ENCODE assay signal across 1 cellular context in the genomic region with DNA sequence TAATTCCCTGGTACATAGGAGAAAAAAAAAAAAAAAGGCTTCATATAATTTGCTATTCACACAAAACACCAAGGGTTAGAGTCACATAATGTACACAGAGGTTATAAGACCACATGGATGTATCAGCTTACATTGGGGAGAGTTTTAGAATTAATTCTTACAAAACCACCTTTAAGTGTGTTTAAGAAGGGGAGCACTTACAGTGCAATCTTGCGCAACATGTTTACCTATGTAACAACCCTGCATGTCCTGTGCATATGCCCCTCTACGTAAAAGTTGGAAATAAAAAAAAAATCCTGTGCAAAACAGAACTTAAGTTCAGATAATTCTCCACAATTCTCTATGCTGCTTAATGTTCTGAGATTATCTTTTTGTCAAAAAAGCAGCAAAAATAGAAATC.
TF ChIP-seq lines count a peak whose summit lies in the region.

No MANE protein-coding gene starts in this region.

TF ChIP-seq in HepG2, 621 proteins besides CTCF, POLR2A, EP300 and RAD21 (continued from another document and continues in another):
- TF ChIP-seq, protein P1, sequence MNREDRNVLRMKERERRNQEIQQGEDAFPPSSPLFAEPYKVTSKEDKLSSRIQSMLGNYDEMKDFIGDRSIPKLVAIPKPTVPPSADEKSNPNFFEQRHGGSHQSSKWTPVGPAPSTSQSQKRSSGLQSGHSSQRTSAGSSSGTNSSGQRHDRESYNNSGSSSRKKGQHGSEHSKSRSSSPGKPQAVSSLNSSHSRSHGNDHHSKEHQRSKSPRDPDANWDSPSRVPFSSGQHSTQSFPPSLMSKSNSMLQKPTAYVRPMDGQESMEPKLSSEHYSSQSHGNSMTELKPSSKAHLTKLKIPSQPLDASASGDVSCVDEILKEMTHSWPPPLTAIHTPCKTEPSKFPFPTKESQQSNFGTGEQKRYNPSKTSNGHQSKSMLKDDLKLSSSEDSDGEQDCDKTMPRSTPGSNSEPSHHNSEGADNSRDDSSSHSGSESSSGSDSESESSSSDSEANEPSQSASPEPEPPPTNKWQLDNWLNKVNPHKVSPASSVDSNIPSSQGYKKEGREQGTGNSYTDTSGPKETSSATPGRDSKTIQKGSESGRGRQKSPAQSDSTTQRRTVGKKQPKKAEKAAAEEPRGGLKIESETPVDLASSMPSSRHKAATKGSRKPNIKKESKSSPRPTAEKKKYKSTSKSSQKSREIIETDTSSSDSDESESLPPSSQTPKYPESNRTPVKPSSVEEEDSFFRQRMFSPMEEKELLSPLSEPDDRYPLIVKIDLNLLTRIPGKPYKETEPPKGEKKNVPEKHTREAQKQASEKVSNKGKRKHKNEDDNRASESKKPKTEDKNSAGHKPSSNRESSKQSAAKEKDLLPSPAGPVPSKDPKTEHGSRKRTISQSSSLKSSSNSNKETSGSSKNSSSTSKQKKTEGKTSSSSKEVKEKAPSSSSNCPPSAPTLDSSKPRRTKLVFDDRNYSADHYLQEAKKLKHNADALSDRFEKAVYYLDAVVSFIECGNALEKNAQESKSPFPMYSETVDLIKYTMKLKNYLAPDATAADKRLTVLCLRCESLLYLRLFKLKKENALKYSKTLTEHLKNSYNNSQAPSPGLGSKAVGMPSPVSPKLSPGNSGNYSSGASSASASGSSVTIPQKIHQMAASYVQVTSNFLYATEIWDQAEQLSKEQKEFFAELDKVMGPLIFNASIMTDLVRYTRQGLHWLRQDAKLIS (CRISPR knock-in tag; IDR thresholded peaks at IDR 0.05) = no peak
- TF ChIP-seq, protein P2, sequence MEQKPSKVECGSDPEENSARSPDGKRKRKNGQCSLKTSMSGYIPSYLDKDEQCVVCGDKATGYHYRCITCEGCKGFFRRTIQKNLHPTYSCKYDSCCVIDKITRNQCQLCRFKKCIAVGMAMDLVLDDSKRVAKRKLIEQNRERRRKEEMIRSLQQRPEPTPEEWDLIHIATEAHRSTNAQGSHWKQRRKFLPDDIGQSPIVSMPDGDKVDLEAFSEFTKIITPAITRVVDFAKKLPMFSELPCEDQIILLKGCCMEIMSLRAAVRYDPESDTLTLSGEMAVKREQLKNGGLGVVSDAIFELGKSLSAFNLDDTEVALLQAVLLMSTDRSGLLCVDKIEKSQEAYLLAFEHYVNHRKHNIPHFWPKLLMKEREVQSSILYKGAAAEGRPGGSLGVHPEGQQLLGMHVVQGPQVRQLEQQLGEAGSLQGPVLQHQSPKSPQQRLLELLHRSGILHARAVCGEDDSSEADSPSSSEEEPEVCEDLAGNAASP (CRISPR knock-in tag; IDR thresholded peaks at IDR 0.05; ENCODE audit: borderline replicate concordance) = no peak
- peak; percentile 91 for TF ChIP-seq FOXA3 (CRISPR knock-in tag; IDR thresholded peaks at IDR 0.05)
- no peak for TF ChIP-seq NR3C1 (CRISPR knock-in tag; IDR thresholded peaks at IDR 0.05)
- TF ChIP-seq, protein P3, sequence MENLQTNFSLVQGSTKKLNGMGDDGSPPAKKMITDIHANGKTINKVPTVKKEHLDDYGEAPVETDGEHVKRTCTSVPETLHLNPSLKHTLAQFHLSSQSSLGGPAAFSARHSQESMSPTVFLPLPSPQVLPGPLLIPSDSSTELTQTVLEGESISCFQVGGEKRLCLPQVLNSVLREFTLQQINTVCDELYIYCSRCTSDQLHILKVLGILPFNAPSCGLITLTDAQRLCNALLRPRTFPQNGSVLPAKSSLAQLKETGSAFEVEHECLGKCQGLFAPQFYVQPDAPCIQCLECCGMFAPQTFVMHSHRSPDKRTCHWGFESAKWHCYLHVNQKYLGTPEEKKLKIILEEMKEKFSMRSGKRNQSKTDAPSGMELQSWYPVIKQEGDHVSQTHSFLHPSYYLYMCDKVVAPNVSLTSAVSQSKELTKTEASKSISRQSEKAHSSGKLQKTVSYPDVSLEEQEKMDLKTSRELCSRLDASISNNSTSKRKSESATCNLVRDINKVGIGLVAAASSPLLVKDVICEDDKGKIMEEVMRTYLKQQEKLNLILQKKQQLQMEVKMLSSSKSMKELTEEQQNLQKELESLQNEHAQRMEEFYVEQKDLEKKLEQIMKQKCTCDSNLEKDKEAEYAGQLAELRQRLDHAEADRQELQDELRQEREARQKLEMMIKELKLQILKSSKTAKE (CRISPR knock-in tag; IDR thresholded peaks at IDR 0.05; ENCODE audit: borderline replicate concordance) = no peak
- TF ChIP-seq ISL2 (CRISPR knock-in tag; IDR thresholded peaks at IDR 0.05) = peak; percentile 37; the same call in 1 of the 2 replicates
- TF ChIP-seq FOXA1 (IDR thresholded peaks at IDR 0.05) = no peak
- peak; percentile 84 for TF ChIP-seq FOXA1 (CRISPR knock-in tag; IDR thresholded peaks at IDR 0.05)
- TF ChIP-seq ZSCAN21 (CRISPR knock-in tag; IDR thresholded peaks at IDR 0.05; ENCODE audit: borderline replicate concordance) = no peak
- no peak for TF ChIP-seq FOSL1 (CRISPR knock-in tag; IDR thresholded peaks at IDR 0.05; ENCODE audit: borderline replicate concordance)
- TF ChIP-seq SOX13 (IDR thresholded peaks at IDR 0.05) = no peak
- peak in 1 of 2 experiments; percentile 32; a peak in 1 of 4 replicates for TF ChIP-seq SOX13 (CRISPR knock-in tag; conservative IDR thresholded peaks at IDR 0.05 in 1 of 2, IDR thresholded peaks at IDR 0.05 in 1 of 2)
- TF ChIP-seq ZNF10 (CRISPR knock-in tag; IDR thresholded peaks at IDR 0.05; ENCODE audit: borderline replicate concordance, low read depth) = no peak
- TF ChIP-seq ZSCAN9 (CRISPR knock-in tag; IDR thresholded peaks at IDR 0.05; ENCODE audit: borderline replicate concordance) = no peak
- no peak for TF ChIP-seq PAX8 (CRISPR knock-in tag; IDR thresholded peaks at IDR 0.05; ENCODE audit: borderline replicate concordance)
- TF ChIP-seq, protein P4, sequence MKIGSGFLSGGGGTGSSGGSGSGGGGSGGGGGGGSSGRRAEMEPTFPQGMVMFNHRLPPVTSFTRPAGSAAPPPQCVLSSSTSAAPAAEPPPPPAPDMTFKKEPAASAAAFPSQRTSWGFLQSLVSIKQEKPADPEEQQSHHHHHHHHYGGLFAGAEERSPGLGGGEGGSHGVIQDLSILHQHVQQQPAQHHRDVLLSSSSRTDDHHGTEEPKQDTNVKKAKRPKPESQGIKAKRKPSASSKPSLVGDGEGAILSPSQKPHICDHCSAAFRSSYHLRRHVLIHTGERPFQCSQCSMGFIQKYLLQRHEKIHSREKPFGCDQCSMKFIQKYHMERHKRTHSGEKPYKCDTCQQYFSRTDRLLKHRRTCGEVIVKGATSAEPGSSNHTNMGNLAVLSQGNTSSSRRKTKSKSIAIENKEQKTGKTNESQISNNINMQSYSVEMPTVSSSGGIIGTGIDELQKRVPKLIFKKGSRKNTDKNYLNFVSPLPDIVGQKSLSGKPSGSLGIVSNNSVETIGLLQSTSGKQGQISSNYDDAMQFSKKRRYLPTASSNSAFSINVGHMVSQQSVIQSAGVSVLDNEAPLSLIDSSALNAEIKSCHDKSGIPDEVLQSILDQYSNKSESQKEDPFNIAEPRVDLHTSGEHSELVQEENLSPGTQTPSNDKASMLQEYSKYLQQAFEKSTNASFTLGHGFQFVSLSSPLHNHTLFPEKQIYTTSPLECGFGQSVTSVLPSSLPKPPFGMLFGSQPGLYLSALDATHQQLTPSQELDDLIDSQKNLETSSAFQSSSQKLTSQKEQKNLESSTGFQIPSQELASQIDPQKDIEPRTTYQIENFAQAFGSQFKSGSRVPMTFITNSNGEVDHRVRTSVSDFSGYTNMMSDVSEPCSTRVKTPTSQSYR (CRISPR knock-in tag; IDR thresholded peaks at IDR 0.05; ENCODE audit: borderline replicate concordance) = no peak
- TF ChIP-seq FOXP1 (IDR thresholded peaks at IDR 0.05) = no peak
- TF ChIP-seq FOXP1 (CRISPR knock-in tag; IDR thresholded peaks at IDR 0.05) = peak; percentile 76
- TF ChIP-seq, protein P5, sequence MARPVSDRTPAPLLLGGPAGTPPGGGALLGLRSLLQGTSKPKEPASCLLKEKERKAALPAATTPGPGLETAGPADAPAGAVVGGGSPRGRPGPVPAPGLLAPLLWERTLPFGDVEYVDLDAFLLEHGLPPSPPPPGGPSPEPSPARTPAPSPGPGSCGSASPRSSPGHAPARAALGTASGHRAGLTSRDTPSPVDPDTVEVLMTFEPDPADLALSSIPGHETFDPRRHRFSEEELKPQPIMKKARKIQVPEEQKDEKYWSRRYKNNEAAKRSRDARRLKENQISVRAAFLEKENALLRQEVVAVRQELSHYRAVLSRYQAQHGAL (CRISPR knock-in tag; IDR thresholded peaks at IDR 0.05; ENCODE audit: not compliant biosample characterization) = no peak
- TF ChIP-seq, protein P6, sequence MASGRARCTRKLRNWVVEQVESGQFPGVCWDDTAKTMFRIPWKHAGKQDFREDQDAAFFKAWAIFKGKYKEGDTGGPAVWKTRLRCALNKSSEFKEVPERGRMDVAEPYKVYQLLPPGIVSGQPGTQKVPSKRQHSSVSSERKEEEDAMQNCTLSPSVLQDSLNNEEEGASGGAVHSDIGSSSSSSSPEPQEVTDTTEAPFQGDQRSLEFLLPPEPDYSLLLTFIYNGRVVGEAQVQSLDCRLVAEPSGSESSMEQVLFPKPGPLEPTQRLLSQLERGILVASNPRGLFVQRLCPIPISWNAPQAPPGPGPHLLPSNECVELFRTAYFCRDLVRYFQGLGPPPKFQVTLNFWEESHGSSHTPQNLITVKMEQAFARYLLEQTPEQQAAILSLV (CRISPR knock-in tag; IDR thresholded peaks at IDR 0.05; ENCODE audit: borderline replicate concordance) = no peak
- no peak for TF ChIP-seq ZNF326 (CRISPR knock-in tag; IDR thresholded peaks at IDR 0.05; ENCODE audit: borderline replicate concordance)
- no peak for TF ChIP-seq MXD4 (CRISPR knock-in tag; IDR thresholded peaks at IDR 0.05)
- no peak for TF ChIP-seq ZNF335 (CRISPR knock-in tag; IDR thresholded peaks at IDR 0.05)
- no peak for TF ChIP-seq ZNF670 (CRISPR knock-in tag; IDR thresholded peaks at IDR 0.05; ENCODE audit: borderline replicate concordance)
- no peak for TF ChIP-seq SALL2 (CRISPR knock-in tag; IDR thresholded peaks at IDR 0.05)
- TF ChIP-seq, protein P7, sequence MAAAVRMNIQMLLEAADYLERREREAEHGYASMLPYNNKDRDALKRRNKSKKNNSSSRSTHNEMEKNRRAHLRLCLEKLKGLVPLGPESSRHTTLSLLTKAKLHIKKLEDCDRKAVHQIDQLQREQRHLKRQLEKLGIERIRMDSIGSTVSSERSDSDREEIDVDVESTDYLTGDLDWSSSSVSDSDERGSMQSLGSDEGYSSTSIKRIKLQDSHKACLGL (CRISPR knock-in tag; IDR thresholded peaks at IDR 0.05) = no peak
- TF ChIP-seq HMG20A (CRISPR knock-in tag; IDR thresholded peaks at IDR 0.05; ENCODE audit: borderline replicate concordance) = peak; percentile 39; the same call in 1 of the 2 replicates
- TF ChIP-seq YY1 (IDR thresholded peaks at IDR 0.05; ENCODE audit: insufficient read depth, insufficient replicate concordance, low read depth, low read length) = no peak
- 0 out of 2 replicates have a peak, but pooled peaks have one; percentile 17 for TF ChIP-seq NR2F6 (IDR thresholded peaks at IDR 0.05)
- TF ChIP-seq NR2F6 (CRISPR knock-in tag; IDR thresholded peaks at IDR 0.05) = no peak
- TF ChIP-seq, protein P8, sequence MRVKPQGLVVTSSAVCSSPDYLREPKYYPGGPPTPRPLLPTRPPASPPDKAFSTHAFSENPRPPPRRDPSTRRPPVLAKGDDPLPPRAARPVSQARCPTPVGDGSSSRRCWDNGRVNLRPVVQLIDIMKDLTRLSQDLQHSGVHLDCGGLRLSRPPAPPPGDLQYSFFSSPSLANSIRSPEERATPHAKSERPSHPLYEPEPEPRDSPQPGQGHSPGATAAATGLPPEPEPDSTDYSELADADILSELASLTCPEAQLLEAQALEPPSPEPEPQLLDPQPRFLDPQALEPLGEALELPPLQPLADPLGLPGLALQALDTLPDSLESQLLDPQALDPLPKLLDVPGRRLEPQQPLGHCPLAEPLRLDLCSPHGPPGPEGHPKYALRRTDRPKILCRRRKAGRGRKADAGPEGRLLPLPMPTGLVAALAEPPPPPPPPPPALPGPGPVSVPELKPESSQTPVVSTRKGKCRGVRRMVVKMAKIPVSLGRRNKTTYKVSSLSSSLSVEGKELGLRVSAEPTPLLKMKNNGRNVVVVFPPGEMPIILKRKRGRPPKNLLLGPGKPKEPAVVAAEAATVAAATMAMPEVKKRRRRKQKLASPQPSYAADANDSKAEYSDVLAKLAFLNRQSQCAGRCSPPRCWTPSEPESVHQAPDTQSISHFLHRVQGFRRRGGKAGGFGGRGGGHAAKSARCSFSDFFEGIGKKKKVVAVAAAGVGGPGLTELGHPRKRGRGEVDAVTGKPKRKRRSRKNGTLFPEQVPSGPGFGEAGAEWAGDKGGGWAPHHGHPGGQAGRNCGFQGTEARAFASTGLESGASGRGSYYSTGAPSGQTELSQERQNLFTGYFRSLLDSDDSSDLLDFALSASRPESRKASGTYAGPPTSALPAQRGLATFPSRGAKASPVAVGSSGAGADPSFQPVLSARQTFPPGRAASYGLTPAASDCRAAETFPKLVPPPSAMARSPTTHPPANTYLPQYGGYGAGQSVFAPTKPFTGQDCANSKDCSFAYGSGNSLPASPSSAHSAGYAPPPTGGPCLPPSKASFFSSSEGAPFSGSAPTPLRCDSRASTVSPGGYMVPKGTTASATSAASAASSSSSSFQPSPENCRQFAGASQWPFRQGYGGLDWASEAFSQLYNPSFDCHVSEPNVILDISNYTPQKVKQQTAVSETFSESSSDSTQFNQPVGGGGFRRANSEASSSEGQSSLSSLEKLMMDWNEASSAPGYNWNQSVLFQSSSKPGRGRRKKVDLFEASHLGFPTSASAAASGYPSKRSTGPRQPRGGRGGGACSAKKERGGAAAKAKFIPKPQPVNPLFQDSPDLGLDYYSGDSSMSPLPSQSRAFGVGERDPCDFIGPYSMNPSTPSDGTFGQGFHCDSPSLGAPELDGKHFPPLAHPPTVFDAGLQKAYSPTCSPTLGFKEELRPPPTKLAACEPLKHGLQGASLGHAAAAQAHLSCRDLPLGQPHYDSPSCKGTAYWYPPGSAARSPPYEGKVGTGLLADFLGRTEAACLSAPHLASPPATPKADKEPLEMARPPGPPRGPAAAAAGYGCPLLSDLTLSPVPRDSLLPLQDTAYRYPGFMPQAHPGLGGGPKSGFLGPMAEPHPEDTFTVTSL (CRISPR knock-in tag; IDR thresholded peaks at IDR 0.05; ENCODE audit: borderline replicate concordance) = peak; percentile 54; the same call in 1 of the 2 replicates
- TF ChIP-seq ZNF431 (CRISPR knock-in tag; IDR thresholded peaks at IDR 0.05; ENCODE audit: borderline replicate concordance, low read depth) = no peak
- no peak for TF ChIP-seq ZBTB42 (CRISPR knock-in tag; IDR thresholded peaks at IDR 0.05)
- peak; percentile 51; the same call in 1 of the 2 replicates for TF ChIP-seq SIX1 (CRISPR knock-in tag; IDR thresholded peaks at IDR 0.05; ENCODE audit: borderline replicate concordance)
- TF ChIP-seq CEBPB (IDR thresholded peaks at IDR 0.05; ENCODE audit: borderline replicate concordance, low read depth, low read length) = peak; percentile 94
